ENCODE assay signal across 8 cellular contexts in genomic region chr11:125591659-125592304, GRCh38. TPM values are rescaled to one million over a fixed set of nuclear protein-coding genes. Genes with fewer than 3 reads are reported as not detected.
DNase-seq lines count a peak whose midpoint lies in the region; ATAC-seq and TF ChIP-seq lines count a peak whose summit lies in the region.

No MANE protein-coding gene starts in this region.

- peak; percentile 8 for ATAC-seq in GM21360 (IDR thresholded peaks at IDR 0.05; ENCODE audit: unreplicated experiment)
- ATAC-seq in HG03575 (IDR thresholded peaks at IDR 0.05; ENCODE audit: extremely low read depth, insufficient number of reproducible peaks, low FRiP score, unreplicated experiment), result peak; percentile 9
- peak; percentile 5 for ATAC-seq in WTC11
- peak; percentile 33 to 46 (median 38) for ATAC-seq in right lobe of liver

- no peaks in the 10 kb centered on the region for H3K27me3 Mint-ChIP-seq in WTC11 (ENCODE audit: low read depth)

- H3K9me3 Mint-ChIP-seq in WTC11, result no peaks in the 10 kb centered on the region

- peak overlapping the region; percentile 96 for H3K27ac Mint-ChIP-seq in WTC11

- H3K4me1 Mint-ChIP-seq in WTC11, result peaks cover 24% of the 10 kb centered on the region

- CTCF ChIA-PET in WTC11 (lab: Charles Lee), result interaction anchor here (1.0 to 1.5 kb wide), 2 partner anchors 163 to 296 kb away, joined by 3 read pairs; partner anchors contain the start of gene HYLS1

- peak overlapping the region; percentile 99 for H3K4me3 Mint-ChIP-seq in WTC11

- peaks cover 0 to 4% (median 0%) of the 10 kb centered on the region in 4 donors for H3K36me3 ChIP-seq in right lobe of liver

- DNase-seq in DMS53 treated with DMSO at 0.1 percent for 48 hours (lab: John Stamatoyannopoulos, UW; ENCODE audit: unreplicated experiment), result peak; percentile 50
- DNase-seq in WTC11 (ENCODE audit: low spot score), result peak; percentile 44
- DNase-seq in right lobe of liver, result peak; percentile 46 to 62 (median 52)
- DNase-seq in stimulated activated CD8-positive, alpha-beta memory T cell treated with anti-CD3 and anti-CD28 coated beads, Interleukin-4, amount 100 ng/mL, for 24 hours (ENCODE audit: low read depth), result peak; percentile 6
- DNase-seq in NCI-H1694 treated with DMSO at 0.1 percent for 48 hours (lab: John Stamatoyannopoulos, UW), result no peak

- peaks cover 0 to 16% (median 8%) of the 10 kb centered on the region in 4 donors for H3K4me1 ChIP-seq in right lobe of liver

- POLR2A ChIA-PET in WTC11 (lab: Charles Lee), result interaction anchor here (1.0 to 1.6 kb wide), 4 partner anchors 9 to 158 kb away, joined by 3 to 9 read pairs (median 4); partner anchors contain the start of genes CHEK1 and EI24

- TF ChIP-seq POLR2A in right lobe of liver (IDR thresholded peaks at IDR 0.05), result no peak

- H3K4me3 ChIP-seq in right lobe of liver, result peak overlapping the region; percentile 50 to 75 (median 69)

- WGBS in right lobe of liver (ENCODE audit: insufficient coverage, low coverage, low lambda C conversion rate, missing lambda C conversion rate), result 1% methylated on average over 18 of the region's 29 CpGs

- H3K27ac ChIP-seq in cingulate gyrus (ENCODE audit: low read depth, low read length) (peak overlapping the region; percentile 90), right lobe of liver (peak overlapping the region; percentile 90 to 95 (median 93))

- intact Hi-C loops in right lobe of liver (cut with DNase I), result no loop called here

- H3K36me3 Mint-ChIP-seq in WTC11, result peaks cover 10% of the 10 kb centered on the region

- no peaks in the 10 kb centered on the region for H3K9me3 ChIP-seq in right lobe of liver

- no peak for TF ChIP-seq CTCF in WTC11 (IDR thresholded peaks at IDR 0.05)
- no peak for TF ChIP-seq CTCF in right lobe of liver (IDR thresholded peaks at IDR 0.05)

- no peaks in the 10 kb centered on the region for H3K27me3 ChIP-seq in right lobe of liver

TF ChIP-seq in WTC11, 78 proteins besides CTCF, POLR2A, EP300 and RAD21 (continues in another document):
- TF ChIP-seq ZNF671 (CRISPR knock-in tag; IDR thresholded peaks at IDR 0.05), result no peak
- no peak for TF ChIP-seq RORB (CRISPR knock-in tag; IDR thresholded peaks at IDR 0.05)
- TF ChIP-seq HMGXB4 (CRISPR knock-in tag; IDR thresholded peaks at IDR 0.05), result no peak
- TF ChIP-seq ZNF396 (CRISPR knock-in tag; IDR thresholded peaks at IDR 0.05; ENCODE audit: borderline replicate concordance), result no peak
- no peak for TF ChIP-seq NR1H2 (CRISPR knock-in tag; IDR thresholded peaks at IDR 0.05)
- TF ChIP-seq, protein P1, sequence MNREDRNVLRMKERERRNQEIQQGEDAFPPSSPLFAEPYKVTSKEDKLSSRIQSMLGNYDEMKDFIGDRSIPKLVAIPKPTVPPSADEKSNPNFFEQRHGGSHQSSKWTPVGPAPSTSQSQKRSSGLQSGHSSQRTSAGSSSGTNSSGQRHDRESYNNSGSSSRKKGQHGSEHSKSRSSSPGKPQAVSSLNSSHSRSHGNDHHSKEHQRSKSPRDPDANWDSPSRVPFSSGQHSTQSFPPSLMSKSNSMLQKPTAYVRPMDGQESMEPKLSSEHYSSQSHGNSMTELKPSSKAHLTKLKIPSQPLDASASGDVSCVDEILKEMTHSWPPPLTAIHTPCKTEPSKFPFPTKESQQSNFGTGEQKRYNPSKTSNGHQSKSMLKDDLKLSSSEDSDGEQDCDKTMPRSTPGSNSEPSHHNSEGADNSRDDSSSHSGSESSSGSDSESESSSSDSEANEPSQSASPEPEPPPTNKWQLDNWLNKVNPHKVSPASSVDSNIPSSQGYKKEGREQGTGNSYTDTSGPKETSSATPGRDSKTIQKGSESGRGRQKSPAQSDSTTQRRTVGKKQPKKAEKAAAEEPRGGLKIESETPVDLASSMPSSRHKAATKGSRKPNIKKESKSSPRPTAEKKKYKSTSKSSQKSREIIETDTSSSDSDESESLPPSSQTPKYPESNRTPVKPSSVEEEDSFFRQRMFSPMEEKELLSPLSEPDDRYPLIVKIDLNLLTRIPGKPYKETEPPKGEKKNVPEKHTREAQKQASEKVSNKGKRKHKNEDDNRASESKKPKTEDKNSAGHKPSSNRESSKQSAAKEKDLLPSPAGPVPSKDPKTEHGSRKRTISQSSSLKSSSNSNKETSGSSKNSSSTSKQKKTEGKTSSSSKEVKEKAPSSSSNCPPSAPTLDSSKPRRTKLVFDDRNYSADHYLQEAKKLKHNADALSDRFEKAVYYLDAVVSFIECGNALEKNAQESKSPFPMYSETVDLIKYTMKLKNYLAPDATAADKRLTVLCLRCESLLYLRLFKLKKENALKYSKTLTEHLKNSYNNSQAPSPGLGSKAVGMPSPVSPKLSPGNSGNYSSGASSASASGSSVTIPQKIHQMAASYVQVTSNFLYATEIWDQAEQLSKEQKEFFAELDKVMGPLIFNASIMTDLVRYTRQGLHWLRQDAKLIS (CRISPR knock-in tag; IDR thresholded peaks at IDR 0.05; ENCODE audit: borderline replicate concordance), result no peak
- no peak for TF ChIP-seq FOXP1 (CRISPR knock-in tag; IDR thresholded peaks at IDR 0.05; ENCODE audit: borderline replicate concordance)
- TF ChIP-seq TEAD4 (CRISPR knock-in tag; IDR thresholded peaks at IDR 0.05), result no peak
- no peak for TF ChIP-seq NFE2L1 (CRISPR knock-in tag; IDR thresholded peaks at IDR 0.05)
- TF ChIP-seq ZNF263 (CRISPR knock-in tag; IDR thresholded peaks at IDR 0.05; ENCODE audit: low read depth), result no peak
- no peak for TF ChIP-seq HMGA2 (CRISPR knock-in tag; IDR thresholded peaks at IDR 0.05)
- TF ChIP-seq CDX4 (CRISPR knock-in tag; IDR thresholded peaks at IDR 0.05; ENCODE audit: borderline replicate concordance), result no peak
- TF ChIP-seq, protein P2, sequence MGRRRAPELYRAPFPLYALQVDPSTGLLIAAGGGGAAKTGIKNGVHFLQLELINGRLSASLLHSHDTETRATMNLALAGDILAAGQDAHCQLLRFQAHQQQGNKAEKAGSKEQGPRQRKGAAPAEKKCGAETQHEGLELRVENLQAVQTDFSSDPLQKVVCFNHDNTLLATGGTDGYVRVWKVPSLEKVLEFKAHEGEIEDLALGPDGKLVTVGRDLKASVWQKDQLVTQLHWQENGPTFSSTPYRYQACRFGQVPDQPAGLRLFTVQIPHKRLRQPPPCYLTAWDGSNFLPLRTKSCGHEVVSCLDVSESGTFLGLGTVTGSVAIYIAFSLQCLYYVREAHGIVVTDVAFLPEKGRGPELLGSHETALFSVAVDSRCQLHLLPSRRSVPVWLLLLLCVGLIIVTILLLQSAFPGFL (CRISPR knock-in tag; IDR thresholded peaks at IDR 0.05; ENCODE audit: borderline replicate concordance), result no peak
- no peak for TF ChIP-seq ESRRA (CRISPR knock-in tag; IDR thresholded peaks at IDR 0.05; ENCODE audit: borderline replicate concordance)

RNA-seq across cellular contexts. Expression of gene STT3A, which starts 0.9 kb away (rescaled TPM):
- 139 to 146 TPM (median 144 TPM) in 3 replicates for total RNA-seq in WTC11 (2021)
- total RNA-seq in right lobe of liver, result 100 to 1,000 TPM in 1 of 6 experiments, 10 to 100 TPM in 5; 73.3 to 108 (median 86.8) TPM

RNA-seq across cellular contexts. Expression of gene EI24, which starts 22.5 kb away (rescaled TPM):
- total RNA-seq in WTC11 (2021) (120 to 130 TPM (median 126 TPM) in 3 replicates), right lobe of liver (100 to 1,000 TPM in 5 of 6 experiments, 10 to 100 TPM in 1; 74.4 to 232 (median 113) TPM)

RNA-seq across cellular contexts. Expression of gene CHEK1, which starts 33.2 kb away (rescaled TPM):
- 99.9 to 111 TPM (median 101 TPM) in 3 replicates for total RNA-seq in WTC11 (2021)
- 1 to 10 TPM in 4 of 6 experiments, under 1 TPM in 2; 0.59 to 6.9 (median 1.7) TPM for total RNA-seq in right lobe of liver

Comparison
In these comparisons a context has a peak if more than half of its experiments do, and no peak if none do; other contexts are left out.
1. RNA of gene CHEK1, which starts 33.2 kb away (total RNA-seq): 99.9 to 111 TPM in WTC11; 0.59 to 6.9 TPM in right lobe of liver; every median in the first group is over 10 times any median in the second.
2. Peak in every context shown above with its lines, with median percentiles within 50 percentile points of each other: ATAC-seq.